1 cellular context compared by ENCODE assay signal in the genomic region with DNA sequence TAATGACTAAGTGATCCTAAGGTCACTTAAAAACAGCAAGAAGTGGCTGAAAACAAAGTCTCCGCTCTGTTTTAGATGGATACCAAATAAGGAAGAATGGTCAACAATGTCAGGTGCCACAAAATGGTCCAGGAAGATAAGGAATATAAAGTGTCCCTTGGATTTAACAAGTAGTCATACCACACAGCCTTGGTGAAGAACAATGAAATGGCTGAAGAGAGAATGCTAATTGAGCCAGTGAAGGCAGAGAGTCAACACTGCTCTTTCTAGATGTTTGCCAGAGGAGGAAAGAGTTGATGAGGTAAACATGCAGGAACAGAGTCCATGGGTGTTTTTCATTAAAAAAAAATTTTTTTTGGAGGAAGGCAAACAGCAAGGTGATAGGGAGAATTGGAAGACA.
TF ChIP-seq lines count a peak whose summit lies in the region.

No MANE protein-coding gene starts in this region.

TF ChIP-seq in HepG2, 621 proteins besides CTCF, POLR2A, EP300 and RAD21 (continued from another document and continues in another):
- TF ChIP-seq RXRB (CRISPR knock-in tag; IDR thresholded peaks at IDR 0.05; ENCODE audit: borderline replicate concordance): peak; percentile 55; the same call in 1 of the 2 replicates
- no peak; the same call in 1 of the 2 replicates for TF ChIP-seq SALL1 (CRISPR knock-in tag; IDR thresholded peaks at IDR 0.05)
- TF ChIP-seq CEBPB (IDR thresholded peaks at IDR 0.05; ENCODE audit: borderline replicate concordance, low read depth, low read length): no peak
- TF ChIP-seq BCL6 (CRISPR knock-in tag; IDR thresholded peaks at IDR 0.05): peak; percentile 63
- no peak for TF ChIP-seq NKX3-1 (CRISPR knock-in tag; IDR thresholded peaks at IDR 0.05)
- TF ChIP-seq, protein P1, sequence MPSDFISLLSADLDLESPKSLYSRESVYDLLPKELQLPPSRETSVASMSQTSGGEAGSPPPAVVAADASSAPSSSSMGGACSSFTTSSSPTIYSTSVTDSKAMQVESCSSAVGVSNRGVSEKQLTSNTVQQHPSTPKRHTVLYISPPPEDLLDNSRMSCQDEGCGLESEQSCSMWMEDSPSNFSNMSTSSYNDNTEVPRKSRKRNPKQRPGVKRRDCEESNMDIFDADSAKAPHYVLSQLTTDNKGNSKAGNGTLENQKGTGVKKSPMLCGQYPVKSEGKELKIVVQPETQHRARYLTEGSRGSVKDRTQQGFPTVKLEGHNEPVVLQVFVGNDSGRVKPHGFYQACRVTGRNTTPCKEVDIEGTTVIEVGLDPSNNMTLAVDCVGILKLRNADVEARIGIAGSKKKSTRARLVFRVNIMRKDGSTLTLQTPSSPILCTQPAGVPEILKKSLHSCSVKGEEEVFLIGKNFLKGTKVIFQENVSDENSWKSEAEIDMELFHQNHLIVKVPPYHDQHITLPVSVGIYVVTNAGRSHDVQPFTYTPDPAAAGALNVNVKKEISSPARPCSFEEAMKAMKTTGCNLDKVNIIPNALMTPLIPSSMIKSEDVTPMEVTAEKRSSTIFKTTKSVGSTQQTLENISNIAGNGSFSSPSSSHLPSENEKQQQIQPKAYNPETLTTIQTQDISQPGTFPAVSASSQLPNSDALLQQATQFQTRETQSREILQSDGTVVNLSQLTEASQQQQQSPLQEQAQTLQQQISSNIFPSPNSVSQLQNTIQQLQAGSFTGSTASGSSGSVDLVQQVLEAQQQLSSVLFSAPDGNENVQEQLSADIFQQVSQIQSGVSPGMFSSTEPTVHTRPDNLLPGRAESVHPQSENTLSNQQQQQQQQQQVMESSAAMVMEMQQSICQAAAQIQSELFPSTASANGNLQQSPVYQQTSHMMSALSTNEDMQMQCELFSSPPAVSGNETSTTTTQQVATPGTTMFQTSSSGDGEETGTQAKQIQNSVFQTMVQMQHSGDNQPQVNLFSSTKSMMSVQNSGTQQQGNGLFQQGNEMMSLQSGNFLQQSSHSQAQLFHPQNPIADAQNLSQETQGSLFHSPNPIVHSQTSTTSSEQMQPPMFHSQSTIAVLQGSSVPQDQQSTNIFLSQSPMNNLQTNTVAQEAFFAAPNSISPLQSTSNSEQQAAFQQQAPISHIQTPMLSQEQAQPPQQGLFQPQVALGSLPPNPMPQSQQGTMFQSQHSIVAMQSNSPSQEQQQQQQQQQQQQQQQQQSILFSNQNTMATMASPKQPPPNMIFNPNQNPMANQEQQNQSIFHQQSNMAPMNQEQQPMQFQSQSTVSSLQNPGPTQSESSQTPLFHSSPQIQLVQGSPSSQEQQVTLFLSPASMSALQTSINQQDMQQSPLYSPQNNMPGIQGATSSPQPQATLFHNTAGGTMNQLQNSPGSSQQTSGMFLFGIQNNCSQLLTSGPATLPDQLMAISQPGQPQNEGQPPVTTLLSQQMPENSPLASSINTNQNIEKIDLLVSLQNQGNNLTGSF (CRISPR knock-in tag; IDR thresholded peaks at IDR 0.05): no peak
- no peak for TF ChIP-seq SP1 (IDR thresholded peaks at IDR 0.05)
- TF ChIP-seq SP1 (CRISPR knock-in tag; IDR thresholded peaks at IDR 0.05): no peak
- TF ChIP-seq ZNF660 (CRISPR knock-in tag; IDR thresholded peaks at IDR 0.05; ENCODE audit: borderline replicate concordance, low read depth): no peak
- no peak for TF ChIP-seq MTA1 (CRISPR knock-in tag; IDR thresholded peaks at IDR 0.05; ENCODE audit: borderline replicate concordance)
- TF ChIP-seq, protein P2, sequence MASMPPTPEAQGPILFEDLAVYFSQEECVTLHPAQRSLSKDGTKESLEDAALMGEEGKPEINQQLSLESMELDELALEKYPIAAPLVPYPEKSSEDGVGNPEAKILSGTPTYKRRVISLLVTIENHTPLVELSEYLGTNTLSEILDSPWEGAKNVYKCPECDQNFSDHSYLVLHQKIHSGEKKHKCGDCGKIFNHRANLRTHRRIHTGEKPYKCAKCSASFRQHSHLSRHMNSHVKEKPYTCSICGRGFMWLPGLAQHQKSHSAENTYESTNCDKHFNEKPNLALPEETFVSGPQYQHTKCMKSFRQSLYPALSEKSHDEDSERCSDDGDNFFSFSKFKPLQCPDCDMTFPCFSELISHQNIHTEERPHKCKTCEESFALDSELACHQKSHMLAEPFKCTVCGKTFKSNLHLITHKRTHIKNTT (CRISPR knock-in tag; IDR thresholded peaks at IDR 0.05): no peak
- no peak for TF ChIP-seq ZNF543 (CRISPR knock-in tag; IDR thresholded peaks at IDR 0.05)
- TF ChIP-seq, protein P3, sequence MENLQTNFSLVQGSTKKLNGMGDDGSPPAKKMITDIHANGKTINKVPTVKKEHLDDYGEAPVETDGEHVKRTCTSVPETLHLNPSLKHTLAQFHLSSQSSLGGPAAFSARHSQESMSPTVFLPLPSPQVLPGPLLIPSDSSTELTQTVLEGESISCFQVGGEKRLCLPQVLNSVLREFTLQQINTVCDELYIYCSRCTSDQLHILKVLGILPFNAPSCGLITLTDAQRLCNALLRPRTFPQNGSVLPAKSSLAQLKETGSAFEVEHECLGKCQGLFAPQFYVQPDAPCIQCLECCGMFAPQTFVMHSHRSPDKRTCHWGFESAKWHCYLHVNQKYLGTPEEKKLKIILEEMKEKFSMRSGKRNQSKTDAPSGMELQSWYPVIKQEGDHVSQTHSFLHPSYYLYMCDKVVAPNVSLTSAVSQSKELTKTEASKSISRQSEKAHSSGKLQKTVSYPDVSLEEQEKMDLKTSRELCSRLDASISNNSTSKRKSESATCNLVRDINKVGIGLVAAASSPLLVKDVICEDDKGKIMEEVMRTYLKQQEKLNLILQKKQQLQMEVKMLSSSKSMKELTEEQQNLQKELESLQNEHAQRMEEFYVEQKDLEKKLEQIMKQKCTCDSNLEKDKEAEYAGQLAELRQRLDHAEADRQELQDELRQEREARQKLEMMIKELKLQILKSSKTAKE (CRISPR knock-in tag; IDR thresholded peaks at IDR 0.05; ENCODE audit: borderline replicate concordance): 0 out of 2 replicates have a peak, but pooled peaks have one; percentile 50
- TF ChIP-seq HNRNPUL1 (IDR thresholded peaks at IDR 0.05; ENCODE audit: low read depth, low read length): no peak
- TF ChIP-seq TAF1 (CRISPR knock-in tag; IDR thresholded peaks at IDR 0.05): no peak
- TF ChIP-seq RFX1 (IDR thresholded peaks at IDR 0.05): no peak
- no peak for TF ChIP-seq ZSCAN20 (CRISPR knock-in tag; IDR thresholded peaks at IDR 0.05; ENCODE audit: borderline replicate concordance)
- TF ChIP-seq ZNF598 (CRISPR knock-in tag; IDR thresholded peaks at IDR 0.05; ENCODE audit: borderline replicate concordance): no peak
- no peak for TF ChIP-seq NR1H2 (CRISPR knock-in tag; IDR thresholded peaks at IDR 0.05; ENCODE audit: borderline replicate concordance, low read depth)
- TF ChIP-seq, protein P4, sequence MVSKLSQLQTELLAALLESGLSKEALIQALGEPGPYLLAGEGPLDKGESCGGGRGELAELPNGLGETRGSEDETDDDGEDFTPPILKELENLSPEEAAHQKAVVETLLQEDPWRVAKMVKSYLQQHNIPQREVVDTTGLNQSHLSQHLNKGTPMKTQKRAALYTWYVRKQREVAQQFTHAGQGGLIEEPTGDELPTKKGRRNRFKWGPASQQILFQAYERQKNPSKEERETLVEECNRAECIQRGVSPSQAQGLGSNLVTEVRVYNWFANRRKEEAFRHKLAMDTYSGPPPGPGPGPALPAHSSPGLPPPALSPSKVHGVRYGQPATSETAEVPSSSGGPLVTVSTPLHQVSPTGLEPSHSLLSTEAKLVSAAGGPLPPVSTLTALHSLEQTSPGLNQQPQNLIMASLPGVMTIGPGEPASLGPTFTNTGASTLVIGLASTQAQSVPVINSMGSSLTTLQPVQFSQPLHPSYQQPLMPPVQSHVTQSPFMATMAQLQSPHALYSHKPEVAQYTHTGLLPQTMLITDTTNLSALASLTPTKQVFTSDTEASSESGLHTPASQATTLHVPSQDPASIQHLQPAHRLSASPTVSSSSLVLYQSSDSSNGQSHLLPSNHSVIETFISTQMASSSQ (IDR thresholded peaks at IDR 0.05; ENCODE audit: low read depth): no peak
- TF ChIP-seq, protein P4 (CRISPR knock-in tag; IDR thresholded peaks at IDR 0.05; ENCODE audit: borderline replicate concordance): no peak
- TF ChIP-seq, protein P5, sequence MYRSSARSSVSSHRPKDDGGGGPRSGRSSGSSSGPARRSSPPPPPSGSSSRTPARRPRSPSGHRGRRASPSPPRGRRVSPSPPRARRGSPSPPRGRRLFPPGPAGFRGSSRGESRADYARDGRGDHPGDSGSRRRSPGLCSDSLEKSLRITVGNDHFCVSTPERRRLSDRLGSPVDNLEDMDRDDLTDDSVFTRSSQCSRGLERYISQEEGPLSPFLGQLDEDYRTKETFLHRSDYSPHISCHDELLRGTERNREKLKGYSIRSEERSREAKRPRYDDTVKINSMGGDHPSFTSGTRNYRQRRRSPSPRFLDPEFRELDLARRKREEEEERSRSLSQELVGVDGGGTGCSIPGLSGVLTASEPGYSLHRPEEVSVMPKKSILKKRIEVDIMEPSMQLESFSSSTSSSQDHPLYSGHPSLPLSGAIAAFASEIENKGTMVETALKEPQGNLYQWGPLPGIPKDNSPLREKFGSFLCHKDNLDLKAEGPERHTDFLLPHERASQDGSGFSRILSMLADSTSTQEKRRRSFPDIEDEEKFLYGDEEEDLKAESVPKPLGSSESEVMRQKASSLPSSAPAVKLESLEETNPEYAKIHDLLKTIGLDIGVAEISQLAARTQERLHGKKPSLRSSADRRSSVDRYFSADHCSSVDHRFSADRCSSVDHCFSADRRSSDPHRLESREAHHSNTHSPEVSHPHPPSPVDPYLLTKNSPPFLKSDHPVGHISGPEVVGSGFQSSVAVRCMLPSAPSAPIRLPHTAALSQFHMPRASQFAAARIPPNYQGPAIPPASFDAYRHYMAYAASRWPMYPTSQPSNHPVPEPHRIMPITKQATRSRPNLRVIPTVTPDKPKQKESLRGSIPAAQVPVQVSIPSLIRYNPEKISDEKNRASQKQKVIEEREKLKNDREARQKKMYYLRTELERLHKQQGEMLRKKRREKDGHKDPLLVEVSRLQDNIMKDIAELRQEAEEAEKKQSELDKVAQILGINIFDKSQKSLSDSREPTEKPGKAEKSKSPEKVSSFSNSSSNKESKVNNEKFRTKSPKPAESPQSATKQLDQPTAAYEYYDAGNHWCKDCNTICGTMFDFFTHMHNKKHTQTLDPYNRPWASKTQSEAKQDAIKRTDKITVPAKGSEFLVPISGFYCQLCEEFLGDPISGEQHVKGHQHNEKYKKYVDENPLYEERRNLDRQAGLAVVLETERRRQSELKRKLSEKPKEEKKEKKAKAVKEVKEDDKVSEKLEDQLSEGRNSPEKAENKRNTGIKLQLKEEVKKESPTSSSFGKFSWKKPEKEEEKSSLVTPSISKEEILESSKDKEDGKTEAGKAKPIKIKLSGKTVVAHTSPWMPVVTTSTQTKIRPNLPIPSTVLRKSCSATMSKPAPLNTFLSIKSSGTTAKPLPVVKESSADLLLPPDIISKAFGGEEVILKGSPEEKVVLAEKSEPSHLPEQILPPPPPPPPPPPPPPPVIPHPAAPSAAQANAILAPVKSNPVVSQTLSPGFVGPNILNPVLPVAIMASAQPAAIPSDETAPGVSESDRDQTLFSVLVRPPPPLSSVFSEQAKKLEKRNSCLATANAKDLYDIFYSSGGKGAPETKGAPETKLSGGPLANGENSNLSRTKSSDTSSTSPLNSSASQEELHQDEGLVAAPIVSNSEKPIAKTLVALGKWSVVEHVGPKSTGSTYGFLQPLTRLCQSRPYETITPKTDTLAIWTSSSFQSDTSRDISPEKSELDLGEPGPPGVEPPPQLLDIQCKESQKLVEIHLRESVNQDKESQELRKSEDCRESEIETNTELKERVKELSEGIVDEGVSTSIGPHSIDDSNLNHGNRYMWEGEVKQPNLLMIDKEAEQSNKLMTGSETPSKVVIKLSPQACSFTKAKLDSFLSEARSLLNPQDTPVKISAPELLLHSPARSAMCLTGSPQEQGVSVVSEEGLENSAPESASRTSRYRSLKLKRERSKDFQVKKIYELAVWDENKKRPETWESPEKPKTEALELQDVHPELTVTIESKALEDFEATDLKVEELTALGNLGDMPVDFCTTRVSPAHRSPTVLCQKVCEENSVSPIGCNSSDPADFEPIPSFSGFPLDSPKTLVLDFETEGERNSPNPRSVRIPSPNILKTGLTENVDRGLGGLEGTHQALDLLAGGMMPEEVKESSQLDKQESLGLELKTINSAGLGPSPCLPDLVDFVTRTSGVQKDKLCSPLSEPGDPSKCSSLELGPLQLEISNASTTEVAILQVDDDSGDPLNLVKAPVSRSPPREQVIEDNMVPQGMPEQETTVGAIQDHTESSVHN (CRISPR knock-in tag; IDR thresholded peaks at IDR 0.05): no peak
- TF ChIP-seq, protein P6, sequence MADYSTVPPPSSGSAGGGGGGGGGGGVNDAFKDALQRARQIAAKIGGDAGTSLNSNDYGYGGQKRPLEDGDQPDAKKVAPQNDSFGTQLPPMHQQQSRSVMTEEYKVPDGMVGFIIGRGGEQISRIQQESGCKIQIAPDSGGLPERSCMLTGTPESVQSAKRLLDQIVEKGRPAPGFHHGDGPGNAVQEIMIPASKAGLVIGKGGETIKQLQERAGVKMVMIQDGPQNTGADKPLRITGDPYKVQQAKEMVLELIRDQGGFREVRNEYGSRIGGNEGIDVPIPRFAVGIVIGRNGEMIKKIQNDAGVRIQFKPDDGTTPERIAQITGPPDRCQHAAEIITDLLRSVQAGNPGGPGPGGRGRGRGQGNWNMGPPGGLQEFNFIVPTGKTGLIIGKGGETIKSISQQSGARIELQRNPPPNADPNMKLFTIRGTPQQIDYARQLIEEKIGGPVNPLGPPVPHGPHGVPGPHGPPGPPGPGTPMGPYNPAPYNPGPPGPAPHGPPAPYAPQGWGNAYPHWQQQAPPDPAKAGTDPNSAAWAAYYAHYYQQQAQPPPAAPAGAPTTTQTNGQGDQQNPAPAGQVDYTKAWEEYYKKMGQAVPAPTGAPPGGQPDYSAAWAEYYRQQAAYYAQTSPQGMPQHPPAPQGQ (CRISPR knock-in tag; IDR thresholded peaks at IDR 0.05; ENCODE audit: borderline replicate concordance): no peak
